Comparison of ENCODE assay signal across 12 cellular contexts in genomic region chr6:126337323-126337722, GRCh38. TPM values are rescaled to one million over a fixed set of nuclear protein-coding genes. Genes with fewer than 3 reads are reported as not detected.
DNase-seq lines count a peak whose midpoint lies in the region; ATAC-seq and TF ChIP-seq lines count a peak whose summit lies in the region.
"Had no signal": no experiment of that assay in that cellular context is flagged by ENCODE, and none has a peak within 500 bp of the region (broad histone marks: within the 10 kb centered on the region; RNA-seq: fewer than 3 reads in every experiment).

No MANE protein-coding gene starts in this region.

- H3K36me3 ChIP-seq in fibroblast of lung (ENCODE audit: control insufficient read depth, insufficient read depth, low read length) (no peaks in the 10 kb centered on the region), parathyroid adenoma (ENCODE audit: control insufficient read depth, insufficient read depth, low read length) (no peaks in the 10 kb centered on the region)

- H3K9me3 Mint-ChIP-seq in activated CD4-positive, alpha-beta memory T cell treated with anti-CD3 and anti-CD28 coated beads for 36 hours, result no peaks in the 10 kb centered on the region
- H3K9me3 Mint-ChIP-seq: mesothelial cell of epicardium; T-helper 1 cell treated with Interleukin-12 subunit alpha and Interleukin-12 subunit beta and Interleukin-4 antibody, amounts not matched to agents 30 μg/mL and 1 μg/mL, for 36 hours had no signal

- H2AFZ ChIP-seq in fibroblast of lung (ENCODE audit: low read length) (no peak overlapping the region), parathyroid adenoma (peak overlapping the region; percentile 44)

- H3K9ac ChIP-seq in fibroblast of lung (ENCODE audit: insufficient read depth, low read length) (no peak overlapping the region), parathyroid adenoma (no peak overlapping the region)

- H3K27me3 Mint-ChIP-seq in activated CD4-positive, alpha-beta memory T cell treated with anti-CD3 and anti-CD28 coated beads for 36 hours, result no peaks in the 10 kb centered on the region

- H3K4me3 Mint-ChIP-seq in activated CD4-positive, alpha-beta memory T cell treated with anti-CD3 and anti-CD28 coated beads for 36 hours, result no peak overlapping the region
- H3K4me3 Mint-ChIP-seq: mesothelial cell of epicardium; T-helper 1 cell treated with Interleukin-12 subunit alpha and Interleukin-12 subunit beta and Interleukin-4 antibody, amounts not matched to agents 30 μg/mL and 1 μg/mL, for 36 hours had no signal

- DNase-seq in Ammon's horn (ENCODE audit: low spot score), result peak; percentile 84
- peak; percentile 49 for DNase-seq in NCI-H226
- peak; percentile 13 to 89 for DNase-seq in fibroblast of lung (ENCODE audit: low read depth in 2 of 2)
- DNase-seq in activated CD4-positive, alpha-beta memory T cell treated with anti-CD3 and anti-CD28 coated beads for 36 hours, result no peak
- no peak for DNase-seq in stimulated activated CD4-positive, alpha-beta T cell treated with anti-CD3 and anti-CD28 coated beads, Interleukin-1b, Interleukin-23, amount 100 ng/mL, for 48 hours
- DNase-seq: NCI-H526; stimulated activated CD4-positive, alpha-beta T cell treated with anti-CD3 and anti-CD28 coated beads, Interleukin-12 subunit alpha, Interleukin-12 subunit beta, amount 100 ng/mL, for 4 hours had no signal

- H3K9me3 ChIP-seq in fibroblast of lung (ENCODE audit: control insufficient read depth, insufficient read depth, low read depth, low read length) (no peaks in the 10 kb centered on the region), parathyroid adenoma (ENCODE audit: control insufficient read depth, low read length) (no peaks in the 10 kb centered on the region)

- CTCF ChIA-PET in activated CD4-positive, alpha-beta memory T cell treated with anti-CD3 and anti-CD28 coated beads for 36 hours (lab: Charles Lee), result no interaction called here

- peaks cover 12% of the 10 kb centered on the region for H3K79me2 ChIP-seq in fibroblast of lung (ENCODE audit: control insufficient read depth, insufficient read depth, low read length)
- H3K79me2 ChIP-seq in parathyroid adenoma, result no peaks in the 10 kb centered on the region

- no peak overlapping the region for H3K4me3 ChIP-seq in fibroblast of lung (replicated peaks in 1 of 4; ENCODE audit: control extremely low read depth in 1 of 4, insufficient read depth in 1 of 4, low read depth in 3 of 4, low read length in 4 of 4)
- H3K4me3 ChIP-seq in parathyroid adenoma (ENCODE audit: low read depth, low read length), result no peak overlapping the region

- no peaks in the 10 kb centered on the region for H3K36me3 Mint-ChIP-seq in activated CD4-positive, alpha-beta memory T cell treated with anti-CD3 and anti-CD28 coated beads for 36 hours
- H3K36me3 Mint-ChIP-seq: mesothelial cell of epicardium had no signal

- no peaks in the 10 kb centered on the region for H3K27me3 ChIP-seq in fibroblast of lung (ENCODE audit: control insufficient read depth, insufficient read depth, low read length)
- no peaks in the 10 kb centered on the region for H3K27me3 ChIP-seq in parathyroid adenoma (ENCODE audit: control insufficient read depth, insufficient read depth, low read length)

- H4K20me1 ChIP-seq in fibroblast of lung (ENCODE audit: control insufficient read depth, extremely low read depth, insufficient read depth, low read length), result no peaks in the 10 kb centered on the region

- TF ChIP-seq CTCF in fibroblast of lung (conservative IDR thresholded peaks at IDR 0.05 in 1 of 2, IDR thresholded peaks at IDR 0.05 in 1 of 2; ENCODE audit: low read depth in 1 of 2, low read length in 2 of 2), result no peak
- TF ChIP-seq CTCF in parathyroid adenoma (IDR thresholded peaks at IDR 0.05), result no peak

- no peak overlapping the region for H3K27ac Mint-ChIP-seq in activated CD4-positive, alpha-beta memory T cell treated with anti-CD3 and anti-CD28 coated beads for 36 hours
- H3K27ac Mint-ChIP-seq: mesothelial cell of epicardium; T-helper 1 cell treated with Interleukin-12 subunit alpha and Interleukin-12 subunit beta and Interleukin-4 antibody, amounts not matched to agents 30 μg/mL and 1 μg/mL, for 36 hours had no signal

- H3K4me1 ChIP-seq in fibroblast of lung (ENCODE audit: control insufficient read depth, extremely low read depth, insufficient read depth, low read length), result peaks cover 2% of the 10 kb centered on the region
- H3K4me1 ChIP-seq in parathyroid adenoma, result peaks cover 4% of the 10 kb centered on the region

- H3K4me2 ChIP-seq in fibroblast of lung (ENCODE audit: extremely low read depth, insufficient read depth, low read length), result no peak overlapping the region
- no peak overlapping the region for H3K4me2 ChIP-seq in parathyroid adenoma (ENCODE audit: low read length)

- ATAC-seq in HG02852 (IDR thresholded peaks at IDR 0.05; ENCODE audit: unreplicated experiment) (no peak), GM21360 (IDR thresholded peaks at IDR 0.05; ENCODE audit: unreplicated experiment) (no peak)

- POLR2A ChIA-PET in activated CD4-positive, alpha-beta memory T cell treated with anti-CD3 and anti-CD28 coated beads for 36 hours (lab: Charles Lee), result no interaction called here

- H3K27ac ChIP-seq in fibroblast of lung (ENCODE audit: insufficient read depth, low read length), result no peak overlapping the region
- H3K27ac ChIP-seq in parathyroid adenoma, result no peak overlapping the region

- H3K4me1 Mint-ChIP-seq in activated CD4-positive, alpha-beta memory T cell treated with anti-CD3 and anti-CD28 coated beads for 36 hours (ENCODE audit: low read depth), result peaks cover 15% of the 10 kb centered on the region

- intact Hi-C loops in activated CD4-positive, alpha-beta memory T cell treated with anti-CD3 and anti-CD28 coated beads for 36 hours (cut with micrococcal nuclease), result loop anchor here (5.0 kb wide), 1 partner anchor 340 kb away; no protein-coding TSS in a partner anchor

RNA-seq across cellular contexts. Expression of gene CENPW, which starts 2.6 kb away (rescaled TPM):
- 5.1 and 8.3 TPM in 2 replicates for total RNA-seq in fibroblast of lung
- polyA plus RNA-seq in fibroblast of lung, result 8.3 and 25.4 TPM in 2 replicates
- polyA plus RNA-seq in fibroblast of lung (2012), result 12.9 and 46.7 TPM in 2 replicates
- not detected in 2 replicates for polyA minus RNA-seq in fibroblast of lung (ENCODE audit: low replicate concordance)
- total RNA-seq in activated CD4-positive, alpha-beta memory T cell treated with anti-CD3 and anti-CD28 coated beads for 36 hours, result 10 to 100 TPM; 75.1 to 84.7 TPM

Comparison
In these comparisons a context has a peak if more than half of its experiments do, and no peak if none do; other contexts are left out.
1. DNase-seq: peak in Ammon's horn (single experiment), NCI-H226 (single experiment) and fibroblast of lung (2 of 2); none in activated CD4-positive, alpha-beta memory T cell treated with anti-CD3 and anti-CD28 coated beads for 36 hours (single experiment) and stimulated activated CD4-positive, alpha-beta T cell treated with anti-CD3 and anti-CD28 coated beads, Interleukin-1b, Interleukin-23, amount 100 ng/mL, for 48 hours (single experiment).